Comparison of ENCODE assay signal across 16 cellular contexts in genomic region chr4:84846985-84847384, GRCh38.
"Had no signal": no experiment of that assay in that cellular context is flagged by ENCODE, and none has a peak within 500 bp of the region (broad histone marks: within the 10 kb centered on the region; RNA-seq: fewer than 3 reads in every experiment).

No MANE protein-coding gene starts in this region.

- H3K4me3 Mint-ChIP-seq: activated T-helper 17 cell treated with anti-CD3 and anti-CD28 coated beads, Interleukin-2, amount 50 U/mL, for 72 hours; naive B cell had no signal

- H3K4me3 ChIP-seq: suprapubic skin, upper lobe of left lung had no signal

- H3K9me3 ChIP-seq: neutrophil, suprapubic skin, upper lobe of left lung had no signal

- ATAC-seq: activated T-helper 17 cell treated with anti-CD3 and anti-CD28 coated beads, Interleukin-2, amount 50 U/mL, for 72 hours; left colon; right cardiac atrium; stimulated activated naive CD8-positive, alpha-beta T cell treated with anti-CD3 and anti-CD28 coated beads, Interleukin-15, Interleukin-2, amounts not matched to agents 100 U/mL and 50 U/mL, for 24 hours had no signal

- H3K4me1 ChIP-seq: suprapubic skin, upper lobe of left lung had no signal

- H3K27ac Mint-ChIP-seq: activated T-helper 17 cell treated with anti-CD3 and anti-CD28 coated beads, Interleukin-2, amount 50 U/mL, for 72 hours; naive B cell had no signal

- H3K4me1 Mint-ChIP-seq: activated T-helper 17 cell treated with anti-CD3 and anti-CD28 coated beads, Interleukin-2, amount 50 U/mL, for 72 hours; naive B cell had no signal

- H3K27me3 ChIP-seq: neutrophil, suprapubic skin, upper lobe of left lung had no signal

- H3K27ac ChIP-seq: neutrophil, suprapubic skin, upper lobe of left lung had no signal

- H3K9me3 Mint-ChIP-seq: activated T-helper 17 cell treated with anti-CD3 and anti-CD28 coated beads, Interleukin-2, amount 50 U/mL, for 72 hours had no signal

- DNase-seq: activated CD4-positive, CD25-positive, alpha-beta regulatory T cell treated with anti-CD3 and anti-CD28 coated beads, Interleukin-2, amount 50 U/mL, for 72 hours; activated naive CD4-positive, alpha-beta T cell treated with Interleukin-2 at 50 U/mL for 16 hours; left colon; naive B cell; posterior cingulate gyrus; right cardiac atrium; small intestine; stimulated activated CD4-positive, alpha-beta T cell treated with anti-CD3 and anti-CD28 coated beads, Interleukin-4, amount 100 ng/mL, for 4 hours; stimulated activated CD8-positive, alpha-beta memory T cell treated with anti-CD3 and anti-CD28 coated beads, Interleukin-4, amount 100 ng/mL, for 48 hours; stimulated activated naive CD8-positive, alpha-beta T cell treated with anti-CD3 and anti-CD28 coated beads, Interleukin-15, Interleukin-2, amounts not matched to agents 100 U/mL and 50 U/mL, for 24 hours; T-helper 1 cell; T1000; upper lobe of left lung had no signal
